21 cellular contexts compared by ENCODE assay signal in the genomic region with DNA sequence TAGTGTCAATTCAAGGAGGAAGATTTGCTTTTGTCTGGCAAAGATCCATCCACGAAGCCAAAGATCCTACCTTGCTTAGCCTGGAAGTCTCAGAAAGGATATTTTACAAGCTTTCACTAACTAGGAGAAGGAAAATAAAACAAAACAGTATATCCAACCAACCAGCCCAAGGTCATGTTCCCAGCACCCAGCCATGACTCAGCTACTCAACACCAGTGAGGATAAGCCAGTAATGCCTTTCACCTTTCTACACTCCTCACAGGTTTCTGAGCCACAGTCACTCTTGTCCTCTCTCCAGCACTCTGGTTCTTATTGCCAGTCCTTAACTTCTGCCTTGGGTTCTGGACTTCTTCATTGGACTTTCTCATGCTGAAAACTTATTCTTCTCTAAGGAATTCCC.
A peak's percentile ranks its signal among the peaks of the same experiment; 100 is the strongest.
DNase-seq lines count a peak whose midpoint lies in the region; TF ChIP-seq lines count a peak whose summit lies in the region.
"Had no signal": no experiment of that assay in that cellular context is flagged by ENCODE, and none has a peak within 500 bp of the region (broad histone marks: within the 10 kb centered on the region; RNA-seq: fewer than 3 reads in every experiment).

No MANE protein-coding gene starts in this region.

- H3K27ac ChIP-seq in MM.1S (ENCODE audit: low read length): no peak overlapping the region
- H3K27ac ChIP-seq: C4-2B had no signal

- H3K9me2 ChIP-seq in MM.1S (replicated peaks; ENCODE audit: insufficient read depth, low read length): no peaks in the 10 kb centered on the region

- no peaks in the 10 kb centered on the region for H3K9me3 Mint-ChIP-seq in chondrocyte (ENCODE audit: low read depth)
- H3K9me3 Mint-ChIP-seq in T-helper 2 cell treated with Interferon-gamma antibody and Interleukin-4, amounts not matched to agents 5 μg/mL and 100 μg/mL, for 36 hours: peaks cover 32% of the 10 kb centered on the region

- no peaks in the 10 kb centered on the region for H4K20me1 ChIP-seq in MM.1S (ENCODE audit: insufficient read depth, low read length)

- peak overlapping the region; percentile 78 for H3K27ac Mint-ChIP-seq in chondrocyte (ENCODE audit: unreplicated experiment)
- H3K27ac Mint-ChIP-seq in T-helper 2 cell treated with Interferon-gamma antibody and Interleukin-4, amounts not matched to agents 5 μg/mL and 100 μg/mL, for 36 hours: no peak overlapping the region
- H3K27ac Mint-ChIP-seq: B cell; CD8-positive, alpha-beta T cell had no signal

- no peaks in the 10 kb centered on the region for H3F3A ChIP-seq in MM.1S (ENCODE audit: insufficient read depth, low read length)

- H3K4me3 Mint-ChIP-seq in chondrocyte (ENCODE audit: unreplicated experiment): no peak overlapping the region
- H3K4me3 Mint-ChIP-seq in T-helper 2 cell treated with Interferon-gamma antibody and Interleukin-4, amounts not matched to agents 5 μg/mL and 100 μg/mL, for 36 hours: no peak overlapping the region
- H3K4me3 Mint-ChIP-seq: B cell; CD8-positive, alpha-beta T cell had no signal

- peaks cover 44% of the 10 kb centered on the region for H3K36me3 Mint-ChIP-seq in chondrocyte (ENCODE audit: low read depth)
- no peaks in the 10 kb centered on the region for H3K36me3 Mint-ChIP-seq in T-helper 2 cell treated with Interferon-gamma antibody and Interleukin-4, amounts not matched to agents 5 μg/mL and 100 μg/mL, for 36 hours (ENCODE audit: low read depth)
- H3K36me3 Mint-ChIP-seq: CD8-positive, alpha-beta T cell had no signal

- no peaks in the 10 kb centered on the region for H3K79me2 ChIP-seq in MM.1S (ENCODE audit: low read length)

- no peak overlapping the region for H3K4me2 ChIP-seq in MM.1S (ENCODE audit: low read depth, low read length)

- no peak overlapping the region for H2AFZ ChIP-seq in MM.1S (ENCODE audit: low read length)

- DNase-seq in NCI-H226 (peak; percentile 8), chondrocyte (ENCODE audit: low spot score) (no peak), iris pigment epithelial cell (ENCODE audit: low read depth) (peak; percentile 66), ecto neural progenitor cell (ENCODE audit: low spot score) (no peak), germinal center (ENCODE audit: low spot score) (no peak), MM.1S (no peak)
- DNase-seq in T-helper 2 cell treated with Interferon-gamma antibody and Interleukin-4, amounts not matched to agents 5 μg/mL and 100 μg/mL, for 36 hours (ENCODE audit: low spot score): no peak
- DNase-seq: Caco-2; CD8-positive, alpha-beta T cell; EL; GDM1; Kasumi-1; NCI-H1105 treated with DMSO at 0.1 percent for 48 hours; NCI-H146; NCI-H1930; NCI-H2107; NCI-H446; NCI-H774 had no signal

- TF ChIP-seq CTCF in chondrocyte (IDR thresholded peaks at IDR 0.05): no peak
- TF ChIP-seq CTCF in MM.1S (IDR thresholded peaks at IDR 0.05; ENCODE audit: low read length): no peak

- no peaks in the 10 kb centered on the region for H3K27me3 ChIP-seq in MM.1S (replicated peaks; ENCODE audit: insufficient read depth, low read length)

- peaks cover 62% of the 10 kb centered on the region for H3K4me1 Mint-ChIP-seq in chondrocyte (ENCODE audit: low read depth)
- no peaks in the 10 kb centered on the region for H3K4me1 Mint-ChIP-seq in T-helper 2 cell treated with Interferon-gamma antibody and Interleukin-4, amounts not matched to agents 5 μg/mL and 100 μg/mL, for 36 hours (ENCODE audit: low read depth)
- H3K4me1 Mint-ChIP-seq: B cell had no signal

- no peak overlapping the region for H3K9ac ChIP-seq in MM.1S (ENCODE audit: low read length)

- no peaks in the 10 kb centered on the region for H3K9me3 ChIP-seq in MM.1S (replicated peaks; ENCODE audit: insufficient read depth, low read length)
- H3K9me3 ChIP-seq: Caco-2 had no signal

- no peak overlapping the region for H3K4me3 ChIP-seq in MM.1S (ENCODE audit: low read length)
- H3K4me3 ChIP-seq: K562 had no signal

- H3K27me3 Mint-ChIP-seq in chondrocyte (ENCODE audit: low read depth): no peaks in the 10 kb centered on the region
- H3K27me3 Mint-ChIP-seq in T-helper 2 cell treated with Interferon-gamma antibody and Interleukin-4, amounts not matched to agents 5 μg/mL and 100 μg/mL, for 36 hours (ENCODE audit: low read depth): no peaks in the 10 kb centered on the region
- H3K27me3 Mint-ChIP-seq: B cell had no signal

- no peaks in the 10 kb centered on the region for H3K4me1 ChIP-seq in MM.1S (ENCODE audit: low read length)
- H3K4me1 ChIP-seq: Caco-2 had no signal

- H3K36me3 ChIP-seq in MM.1S (replicated peaks; ENCODE audit: insufficient read depth, low read length): no peaks in the 10 kb centered on the region

Comparison
In these comparisons a context has a peak if more than half of its experiments do, and no peak if none do; other contexts are left out.
1. DNase-seq: peak in NCI-H226 (single experiment) and iris pigment epithelial cell (single experiment); none in chondrocyte (single experiment), ecto neural progenitor cell (single experiment), germinal center (single experiment), T-helper 2 cell treated with Interferon-gamma antibody and Interleukin-4, amounts not matched to agents 5 μg/mL and 100 μg/mL, for 36 hours (single experiment) and MM.1S (single experiment).